19 cellular contexts compared by ENCODE assay signal in genomic region chr13:77930430-77930829, GRCh38. TPM values are rescaled to one million over a fixed set of nuclear protein-coding genes. Genes with fewer than 3 reads are reported as not detected.
A peak's percentile ranks its signal among the peaks of the same experiment; 100 is the strongest.
DNase-seq lines count a peak whose midpoint lies in the region; ATAC-seq lines count a peak whose summit lies in the region.
"Had no signal": no experiment of that assay in that cellular context is flagged by ENCODE, and none has a peak within 500 bp of the region (broad histone marks: within the 10 kb centered on the region; RNA-seq: fewer than 3 reads in every experiment).

No MANE protein-coding gene starts in this region.

- peak; percentile 93 for ATAC-seq in GM18907 (IDR thresholded peaks at IDR 0.05; ENCODE audit: unreplicated experiment)
- peak; percentile 65 for ATAC-seq in GM21576 (IDR thresholded peaks at IDR 0.05; ENCODE audit: unreplicated experiment)
- ATAC-seq in HG03066 (IDR thresholded peaks at IDR 0.05; ENCODE audit: low read depth, unreplicated experiment), result peak; percentile 74
- ATAC-seq in esophagus mucosa, result no peak
- ATAC-seq in GM19023 (IDR thresholded peaks at IDR 0.05; ENCODE audit: unreplicated experiment), result no peak
- ATAC-seq: left lobe of liver; naive thymus-derived CD4-positive, alpha-beta T cell had no signal

- no peak overlapping the region for H3K4me3 ChIP-seq in HUES6 (ENCODE audit: low read depth, low read length)
- H3K4me3 ChIP-seq: SK-N-MC, tibial artery had no signal

- peak overlapping the region; percentile 89; the same call in 1 of the 2 replicates for H3K27ac ChIP-seq in HUES6 (ENCODE audit: low read depth, low read length)
- H3K27ac ChIP-seq: KMS-11, SK-N-MC, tibial artery had no signal

- H3K27me3 ChIP-seq in HUES6 (ENCODE audit: control insufficient read depth, insufficient read depth, low read length), result no peaks in the 10 kb centered on the region
- H3K27me3 ChIP-seq: tibial artery had no signal

- H3K9me3 ChIP-seq in HUES6 (ENCODE audit: control insufficient read depth, insufficient read depth, low read depth, low read length), result no peaks in the 10 kb centered on the region; the same call in 1 of the 2 replicates
- H3K9me3 ChIP-seq: tibial artery had no signal

- no peak for DNase-seq in T-helper 2 cell
- DNase-seq in NCI-H748 (lab: John Stamatoyannopoulos, UW; ENCODE audit: unreplicated experiment), result no peak
- DNase-seq: activated CD8-positive, alpha-beta memory T cell treated with anti-CD3 and anti-CD28 coated beads for 24 hours; activated naive CD4-positive, alpha-beta T cell; hypothalamus; naive thymus-derived CD4-positive, alpha-beta T cell; NCI-H1436; NCI-H345; tibial artery had no signal

- H3K9ac ChIP-seq in HUES6 (ENCODE audit: low read length), result no peak overlapping the region
- H3K9ac ChIP-seq: KMS-11 had no signal

- peaks cover 30% of the 10 kb centered on the region for H3K4me1 ChIP-seq in HUES6 (ENCODE audit: control insufficient read depth, insufficient read depth, low read length)
- H3K4me1 ChIP-seq: tibial artery had no signal

- H3K36me3 ChIP-seq in HUES6 (ENCODE audit: control insufficient read depth, insufficient read depth, low read length), result no peaks in the 10 kb centered on the region; the same call in 1 of the 2 replicates
- H3K36me3 ChIP-seq: tibial artery had no signal

RNA-seq across cellular contexts. Expression of gene EDNRB, which starts 11.8 kb away (rescaled TPM):
- 2.6 TPM for total RNA-seq in esophagus mucosa
- total RNA-seq: OCI-LY7 had no signal

Comparison
In these comparisons a context has a peak if more than half of its experiments do, and no peak if none do; other contexts are left out.
1. ATAC-seq: peak in GM18907 (single experiment), GM21576 (single experiment) and HG03066 (single experiment); none in esophagus mucosa (single experiment) and GM19023 (single experiment).